In genomic region chr6:81752084-81752968, GRCh38 we compare ENCODE assay signal across 8 cellular contexts. TPM values are rescaled to one million over a fixed set of nuclear protein-coding genes. Genes with fewer than 3 reads are reported as not detected.
DNase-seq lines count a peak whose midpoint lies in the region; ATAC-seq, FAIRE-seq and TF ChIP-seq lines count a peak whose summit lies in the region.

Gene TENT5A (minus strand): TSS chr6:81752681. CDS start chr6:81752141, 540 bp downstream.

- DNase-seq in NCI-H2171 treated with DMSO at 0.1 percent for 48 hours (lab: John Stamatoyannopoulos, UW) = peak; percentile 88
- DNase-seq in central memory CD4-positive, alpha-beta T cell = peak; percentile 83
- no peak for DNase-seq in keratinocyte (ENCODE audit: low read depth, low spot score)
- DNase-seq in stimulated activated CD4-positive, alpha-beta T cell treated with anti-CD3 and anti-CD28 coated beads, Interleukin-12 subunit alpha, Interleukin-12 subunit beta, amount 100 ng/mL, for 48 hours (ENCODE audit: low read depth in 2 of 3, low spot score in 1 of 3) = peak; percentile 60 to 77 (median 63)

- H3K4me1 ChIP-seq in keratinocyte (ENCODE audit: control insufficient read depth, extremely low read depth, insufficient read depth, low read length) = peaks cover 20% of the 10 kb centered on the region

- peak within 1 kb of the TSS; percentile 87 for H3K9ac ChIP-seq in keratinocyte (ENCODE audit: control insufficient read depth, extremely low read depth, insufficient read depth, low read length)

- H3K4me3 ChIP-seq in keratinocyte (ENCODE audit: control insufficient read depth in 2 of 3, extremely low read depth in 1 of 3, insufficient read depth in 2 of 3, low read depth in 1 of 3, low read length in 3 of 3) = peak within 1 kb of the TSS; percentile 86 to 92 (median 86)

- TF ChIP-seq CTCF in 22Rv1 (IDR thresholded peaks at IDR 0.05) (peak; percentile 47), keratinocyte (optimal IDR thresholded peaks at IDR 0.05 in 1 of 3, IDR thresholded peaks at IDR 0.05 in 1 of 3, conservative IDR thresholded peaks at IDR 0.05 in 1 of 3; ENCODE audit: extremely low read depth in 1 of 3, insufficient read depth in 2 of 3, low read length in 3 of 3) (no peak)

- H3K9me3 ChIP-seq in keratinocyte (ENCODE audit: control insufficient read depth, low read depth, low read length) = no peaks in the 10 kb centered on the region

- H3K27ac ChIP-seq in 22Rv1 = peak within 1 kb of the TSS; percentile 95
- H3K27ac ChIP-seq in keratinocyte (ENCODE audit: control insufficient read depth, insufficient read depth, low read length) = peak within 1 kb of the TSS; percentile 85

- peak; percentile 74 for ATAC-seq in HG03045 (IDR thresholded peaks at IDR 0.05; ENCODE audit: unreplicated experiment)
- peak; percentile 78 to 79 for ATAC-seq in activated CD4-positive, CD25-positive, alpha-beta regulatory T cell treated with anti-CD3 and anti-CD28 coated beads, Interleukin-2, amount 50 U/mL, for 24 hours

- no peaks in the 10 kb centered on the region for H3K9me1 ChIP-seq in keratinocyte (ENCODE audit: control insufficient read depth, extremely low read depth, insufficient read depth, low read length)

- no peaks in the 10 kb centered on the region for H3K79me2 ChIP-seq in keratinocyte (ENCODE audit: control insufficient read depth, insufficient read depth, low read length)

- peak within 1 kb of the TSS; percentile 93 for H2AFZ ChIP-seq in keratinocyte (ENCODE audit: control insufficient read depth, low read length)

- H3K27me3 ChIP-seq in keratinocyte (ENCODE audit: control insufficient read depth, extremely low read depth, insufficient read depth, low read length) = no peaks in the 10 kb centered on the region

- peak; percentile 51 for TF ChIP-seq POLR2A in GM18526 (IDR thresholded peaks at IDR 0.05; ENCODE audit: extremely low read depth, insufficient read length)

- H4K20me1 ChIP-seq in keratinocyte (ENCODE audit: control insufficient read depth, extremely low read depth, insufficient read depth, low read length) = no peaks in the 10 kb centered on the region

- dilution Hi-C loops in keratinocyte (cut with MboI; ENCODE audit: extremely low pct_ligation_motif_present, low sequenced_read_pairs) = no loop called here

- no peaks in the 10 kb centered on the region for H3K36me3 ChIP-seq in keratinocyte (ENCODE audit: control insufficient read depth in 2 of 2, extremely low read depth in 1 of 2, insufficient read depth in 2 of 2, low read length in 2 of 2)

- peak within 1 kb of the TSS; percentile 92 for H3K4me2 ChIP-seq in keratinocyte (ENCODE audit: control insufficient read depth, extremely low read depth, insufficient read depth, low read depth, low read length)

- no peak for FAIRE-seq in keratinocyte (lab: Jason Lieb, UNC)

RNA-seq across cellular contexts. Expression of gene TENT5A, which starts in this region (rescaled TPM):
- polyA plus RNA-seq in keratinocyte = 1.2 to 1.6 TPM (median 1.3 TPM) in 3 replicates
- 2.6 TPM for polyA plus RNA-seq in keratinocyte (2011; ENCODE audit: low read depth)
- polyA plus RNA-seq in keratinocyte (2011; cell fraction: cytosol; rRNA removed) = 0.32 and 0.88 TPM in 2 replicates
- polyA plus RNA-seq in keratinocyte (2011; cell fraction: nucleus; rRNA removed) = 1.7 and 2.1 TPM in 2 replicates
- polyA plus RNA-seq in keratinocyte (2012; ENCODE audit: low replicate concordance) = 1.4 and 4.3 TPM in 2 replicates
- polyA minus RNA-seq in keratinocyte = 0.62 to 2.6 TPM (median 1.1 TPM) in 3 replicates
- 1.7 TPM for polyA minus RNA-seq in keratinocyte (2011; cell fraction: cytosol; rRNA and poly(A)+ RNA removed)
- 2.1 and 2.9 TPM in 2 replicates for polyA minus RNA-seq in keratinocyte (2011; cell fraction: nucleus; rRNA and poly(A)+ RNA removed)
